ENCODE assay signal across 22 cellular contexts in the genomic region with DNA sequence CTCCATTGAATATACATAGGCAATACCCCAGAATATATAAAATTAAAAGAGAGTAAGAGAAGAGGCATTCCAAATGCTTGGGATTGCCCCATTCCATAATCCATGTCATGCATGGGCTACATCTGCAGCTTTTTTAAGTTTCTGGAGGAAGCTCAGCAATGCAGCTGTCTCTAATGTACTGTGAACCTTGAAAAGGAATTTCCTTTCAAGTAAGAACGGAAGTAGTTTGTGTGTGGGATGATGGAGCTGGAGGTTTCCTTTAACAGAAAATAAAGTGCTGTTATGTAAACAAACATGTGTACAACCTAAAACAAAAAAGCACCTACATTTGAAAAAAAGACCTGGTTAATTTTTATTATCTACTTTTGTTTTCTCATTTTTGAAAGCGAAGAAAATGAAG.
DNase-seq lines count a peak whose midpoint lies in the region; ATAC-seq, FAIRE-seq and TF ChIP-seq lines count a peak whose summit lies in the region.
"Had no signal": no experiment of that assay in that cellular context is flagged by ENCODE, and none has a peak within 500 bp of the region (broad histone marks: within the 10 kb centered on the region; RNA-seq: fewer than 3 reads in every experiment).

No MANE protein-coding gene starts in this region.

- ATAC-seq in HepG2: no peak

- peak; percentile 15 for FAIRE-seq in endometrium (lab: Jason Lieb, UNC)
- FAIRE-seq in HepG2 (lab: Jason Lieb, UNC): no peak
- FAIRE-seq: A204.1, GM18507 had no signal

- no peaks in the 10 kb centered on the region for H3K79me2 ChIP-seq in HepG2 (ENCODE audit: insufficient read depth, low read length)

- no peak overlapping the region for H3K4me2 ChIP-seq in HepG2 (ENCODE audit: low read depth, low read length)

- H3K4me3 ChIP-seq in AG04449 (ENCODE audit: low read depth, low read length) (no peak overlapping the region), HepG2 (replicated peaks in 1 of 3; ENCODE audit: insufficient read depth in 1 of 3, low read depth in 2 of 3, low read length in 3 of 3) (no peak overlapping the region)
- H3K4me3 ChIP-seq: heart left ventricle, left ventricle myocardium inferior had no signal

- H3K27me3 ChIP-seq in HepG2 (ENCODE audit: control insufficient read depth in 1 of 2, insufficient read depth in 2 of 2, low read length in 2 of 2): no peaks in the 10 kb centered on the region
- H3K27me3 ChIP-seq: heart left ventricle had no signal

- H3K27ac ChIP-seq in HepG2 (ENCODE audit: extremely low read length, insufficient read depth, low read length): no peak overlapping the region
- H3K27ac ChIP-seq: heart left ventricle, left ventricle myocardium inferior had no signal

- TF ChIP-seq RAD21 in HepG2 (CRISPR knock-in tag; IDR thresholded peaks at IDR 0.05): no peak

- H3K9ac ChIP-seq in HepG2 (ENCODE audit: insufficient read depth, low read depth, low read length): no peak overlapping the region

- CTCF ChIA-PET in AG04449 (lab: Yijun Ruan, JAX) (interaction anchor here (1.4 kb wide), 1 partner anchor 9 kb away, joined by 3 read pairs; no protein-coding TSS in a partner anchor), HepG2 (lab: Yijun Ruan, JAX; ENCODE audit: low intra/inter-chr PET ratio, low total read pairs) (no interaction called here)

- TF ChIP-seq CTCF in AG04449 (IDR thresholded peaks at IDR 0.05; ENCODE audit: insufficient read depth, low read length, missing control alignments) (no peak), HepG2 (CRISPR knock-in tag; IDR thresholded peaks at IDR 0.05) (no peak)

- no peaks in the 10 kb centered on the region for H4K20me1 ChIP-seq in HepG2 (ENCODE audit: insufficient read depth, low read length)

- 0% methylated on average over 2 of the region's 2 CpGs for WGBS in HepG2 (ENCODE audit: low lambda C conversion rate)

- POLR2A ChIA-PET in AG04449 (lab: Yijun Ruan, JAX): no interaction called here
- POLR2A ChIA-PET in HepG2 (lab: Yijun Ruan, JAX): no interaction called here

- no peak overlapping the region for H2AFZ ChIP-seq in HepG2 (ENCODE audit: low read length)

- peak; percentile 3 for DNase-seq in AG04449 (ENCODE audit: low read depth, low spot score)
- DNase-seq in left kidney (ENCODE audit: low read depth, low spot score): peak; percentile 77
- no peak for DNase-seq in KBM-7
- DNase-seq in HepG2 (ENCODE audit: low spot score): no peak
- no peak for DNase-seq in effector CD4-positive, alpha-beta T cell
- DNase-seq in ACHN: no peak
- DNase-seq: activated CD4-positive, alpha-beta memory T cell treated with anti-CD3 and anti-CD28 coated beads for 36 hours; activated CD4-positive, CD25-positive, alpha-beta regulatory T cell; activated gamma-delta T cell treated with Interleukin-2 at 50 U/mL for 16 hours; amniotic stem cell; CD4-positive, CD25-positive, alpha-beta regulatory T cell; heart left ventricle; left ventricle myocardium inferior; midbrain; NCI-H1417; NCI-H2107; NCI-H510A; posterior cingulate gyrus had no signal

- H3K4me1 ChIP-seq in HepG2 (ENCODE audit: insufficient read depth, low read length): no peaks in the 10 kb centered on the region

- H3K36me3 ChIP-seq in HepG2 (replicated peaks in 1 of 2; ENCODE audit: control insufficient read depth in 1 of 2, insufficient read depth in 2 of 2, low read length in 2 of 2): no peaks in the 10 kb centered on the region
- H3K36me3 ChIP-seq: heart left ventricle, left ventricle myocardium inferior had no signal

- no TSS peak for BruUV-seq in HepG2 (replicated peaks; lab: Mats Ljungman, UMichigan)

- H3K9me3 ChIP-seq in HepG2 (ENCODE audit: low read length): no peaks in the 10 kb centered on the region
- H3K9me3 ChIP-seq: heart left ventricle, left ventricle myocardium inferior had no signal

- no peak for TF ChIP-seq EP300 in HepG2 (IDR thresholded peaks at IDR 0.05; ENCODE audit: low read depth in 2 of 2, low read length in 2 of 2)
- no peak for TF ChIP-seq EP300 in HepG2 (CRISPR knock-in tag; IDR thresholded peaks at IDR 0.05; ENCODE audit: borderline replicate concordance)

- intact Hi-C loops in HepG2 (cut with micrococcal nuclease; ENCODE audit: unreplicated experiment): no loop called here

- in situ Hi-C loops in KBM-7 (cut with MboI; ENCODE audit: low pct_unique_long_range_greater_than_20kb, low sequenced_read_pairs) (no loop called here), HepG2 (cut with HindIII; ENCODE audit: extremely low pct_ligation_motif_present, low pct_unique_long_range_greater_than_20kb) (no loop called here), ACHN (cut with HindIII; ENCODE audit: low pct_ligation_motif_present, low pct_unique_long_range_greater_than_20kb, low sequenced_read_pairs) (no loop called here)

- TF ChIP-seq POLR2A in HepG2 (IDR thresholded peaks at IDR 0.05; ENCODE audit: insufficient read depth in 1 of 2, low read depth in 2 of 2, low read length in 2 of 2): no peak

TF ChIP-seq in PFSK-1, 5 proteins besides CTCF, POLR2A, EP300 and RAD21:
- TF ChIP-seq POLR2AphosphoS5 (IDR thresholded peaks at IDR 0.05; ENCODE audit: low read depth, low read length) (no peak), FOXP2 (optimal IDR thresholded peaks at IDR 0.05; ENCODE audit: borderline replicate concordance, extremely low read depth, extremely low read length, insufficient read depth) (no peak), SIN3A (IDR thresholded peaks at IDR 0.05; ENCODE audit: borderline replicate concordance, insufficient read depth, low read length) (peak; percentile 51; the same call in 1 of the 2 replicates), TAF1 (IDR thresholded peaks at IDR 0.05; ENCODE audit: borderline replicate concordance, insufficient read depth, low read length) (peak; percentile 3; the same call in 1 of the 2 replicates)
- TF ChIP-seq, protein P1, sequence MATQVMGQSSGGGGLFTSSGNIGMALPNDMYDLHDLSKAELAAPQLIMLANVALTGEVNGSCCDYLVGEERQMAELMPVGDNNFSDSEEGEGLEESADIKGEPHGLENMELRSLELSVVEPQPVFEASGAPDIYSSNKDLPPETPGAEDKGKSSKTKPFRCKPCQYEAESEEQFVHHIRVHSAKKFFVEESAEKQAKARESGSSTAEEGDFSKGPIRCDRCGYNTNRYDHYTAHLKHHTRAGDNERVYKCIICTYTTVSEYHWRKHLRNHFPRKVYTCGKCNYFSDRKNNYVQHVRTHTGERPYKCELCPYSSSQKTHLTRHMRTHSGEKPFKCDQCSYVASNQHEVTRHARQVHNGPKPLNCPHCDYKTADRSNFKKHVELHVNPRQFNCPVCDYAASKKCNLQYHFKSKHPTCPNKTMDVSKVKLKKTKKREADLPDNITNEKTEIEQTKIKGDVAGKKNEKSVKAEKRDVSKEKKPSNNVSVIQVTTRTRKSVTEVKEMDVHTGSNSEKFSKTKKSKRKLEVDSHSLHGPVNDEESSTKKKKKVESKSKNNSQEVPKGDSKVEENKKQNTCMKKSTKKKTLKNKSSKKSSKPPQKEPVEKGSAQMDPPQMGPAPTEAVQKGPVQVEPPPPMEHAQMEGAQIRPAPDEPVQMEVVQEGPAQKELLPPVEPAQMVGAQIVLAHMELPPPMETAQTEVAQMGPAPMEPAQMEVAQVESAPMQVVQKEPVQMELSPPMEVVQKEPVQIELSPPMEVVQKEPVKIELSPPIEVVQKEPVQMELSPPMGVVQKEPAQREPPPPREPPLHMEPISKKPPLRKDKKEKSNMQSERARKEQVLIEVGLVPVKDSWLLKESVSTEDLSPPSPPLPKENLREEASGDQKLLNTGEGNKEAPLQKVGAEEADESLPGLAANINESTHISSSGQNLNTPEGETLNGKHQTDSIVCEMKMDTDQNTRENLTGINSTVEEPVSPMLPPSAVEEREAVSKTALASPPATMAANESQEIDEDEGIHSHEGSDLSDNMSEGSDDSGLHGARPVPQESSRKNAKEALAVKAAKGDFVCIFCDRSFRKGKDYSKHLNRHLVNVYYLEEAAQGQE (IDR thresholded peaks at IDR 0.05; ENCODE audit: insufficient read depth in 1 of 2, low read depth in 2 of 2, low read length in 2 of 2): no peak

TF ChIP-seq in HepG2, 621 proteins besides CTCF, POLR2A, EP300 and RAD21:
- no peak for TF ChIP-seq ZNF232 (CRISPR knock-in tag; IDR thresholded peaks at IDR 0.05; ENCODE audit: borderline replicate concordance)
- TF ChIP-seq, protein P2, sequence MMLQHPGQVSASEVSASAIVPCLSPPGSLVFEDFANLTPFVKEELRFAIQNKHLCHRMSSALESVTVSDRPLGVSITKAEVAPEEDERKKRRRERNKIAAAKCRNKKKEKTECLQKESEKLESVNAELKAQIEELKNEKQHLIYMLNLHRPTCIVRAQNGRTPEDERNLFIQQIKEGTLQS (CRISPR knock-in tag; IDR thresholded peaks at IDR 0.05): no peak
- no peak for TF ChIP-seq HDAC6 (IDR thresholded peaks at IDR 0.05; ENCODE audit: low read depth, low read length)
- TF ChIP-seq SOX5 (CRISPR knock-in tag; IDR thresholded peaks at IDR 0.05; ENCODE audit: borderline replicate concordance): no peak

Comparison
In these comparisons a context has a peak if more than half of its experiments do, and no peak if none do; other contexts are left out.
1. DNase-seq: peak in AG04449 (single experiment) and left kidney (single experiment); none in KBM-7 (single experiment), HepG2 (single experiment), effector CD4-positive, alpha-beta T cell (single experiment) and ACHN (single experiment).